In the genomic region with DNA sequence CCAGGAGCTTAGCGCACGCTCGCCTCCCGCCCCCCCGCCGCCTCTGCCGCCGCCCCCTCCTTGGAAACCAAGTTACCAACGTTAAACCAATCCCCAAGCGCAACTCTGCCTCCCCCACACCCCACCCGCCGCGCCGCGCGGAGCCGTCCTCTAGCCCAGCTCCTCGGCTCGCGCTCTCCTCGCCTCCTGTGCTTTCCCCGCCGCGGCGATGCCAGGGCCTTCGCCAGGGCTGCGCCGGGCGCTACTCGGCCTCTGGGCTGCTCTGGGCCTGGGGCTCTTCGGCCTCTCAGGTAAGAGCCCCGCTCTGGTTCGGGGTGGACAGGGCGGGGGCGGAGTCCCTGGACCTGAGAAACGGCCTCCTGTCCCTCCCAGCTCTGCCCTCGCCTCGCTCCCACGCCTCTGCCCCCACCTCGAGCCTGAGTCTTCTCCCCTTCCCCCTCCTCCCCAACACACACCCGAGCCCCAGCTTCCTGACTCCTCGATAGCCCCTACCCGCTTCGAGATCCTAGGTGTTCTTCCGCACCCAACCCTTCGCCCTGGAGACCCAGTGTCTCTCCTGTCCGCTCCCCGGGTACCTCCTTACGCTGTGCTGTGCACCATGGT, we compare ENCODE assay signal across 8 cellular contexts. TPM values are rescaled to one million over a fixed set of nuclear protein-coding genes. Genes with fewer than 3 reads are reported as not detected.
A peak's percentile ranks its signal among the peaks of the same experiment; 100 is the strongest.
DNase-seq lines count a peak whose midpoint lies in the region; ATAC-seq and TF ChIP-seq lines count a peak whose summit lies in the region.

A gene with protein sequence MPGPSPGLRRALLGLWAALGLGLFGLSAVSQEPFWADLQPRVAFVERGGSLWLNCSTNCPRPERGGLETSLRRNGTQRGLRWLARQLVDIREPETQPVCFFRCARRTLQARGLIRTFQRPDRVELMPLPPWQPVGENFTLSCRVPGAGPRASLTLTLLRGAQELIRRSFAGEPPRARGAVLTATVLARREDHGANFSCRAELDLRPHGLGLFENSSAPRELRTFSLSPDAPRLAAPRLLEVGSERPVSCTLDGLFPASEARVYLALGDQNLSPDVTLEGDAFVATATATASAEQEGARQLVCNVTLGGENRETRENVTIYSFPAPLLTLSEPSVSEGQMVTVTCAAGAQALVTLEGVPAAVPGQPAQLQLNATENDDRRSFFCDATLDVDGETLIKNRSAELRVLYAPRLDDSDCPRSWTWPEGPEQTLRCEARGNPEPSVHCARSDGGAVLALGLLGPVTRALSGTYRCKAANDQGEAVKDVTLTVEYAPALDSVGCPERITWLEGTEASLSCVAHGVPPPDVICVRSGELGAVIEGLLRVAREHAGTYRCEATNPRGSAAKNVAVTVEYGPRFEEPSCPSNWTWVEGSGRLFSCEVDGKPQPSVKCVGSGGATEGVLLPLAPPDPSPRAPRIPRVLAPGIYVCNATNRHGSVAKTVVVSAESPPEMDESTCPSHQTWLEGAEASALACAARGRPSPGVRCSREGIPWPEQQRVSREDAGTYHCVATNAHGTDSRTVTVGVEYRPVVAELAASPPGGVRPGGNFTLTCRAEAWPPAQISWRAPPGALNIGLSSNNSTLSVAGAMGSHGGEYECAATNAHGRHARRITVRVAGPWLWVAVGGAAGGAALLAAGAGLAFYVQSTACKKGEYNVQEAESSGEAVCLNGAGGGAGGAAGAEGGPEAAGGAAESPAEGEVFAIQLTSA (plus strand): TSS at position 117 of the 603 bp plus-strand sequence. CDS start 92 bp downstream, at position 209.

- TF ChIP-seq CTCF in SK-N-SH (IDR thresholded peaks at IDR 0.05) (no peak), neural cell (IDR thresholded peaks at IDR 0.05; ENCODE audit: poor library complexity, severe bottlenecking) (no peak)

- no peak for TF ChIP-seq EP300 in SK-N-SH (IDR thresholded peaks at IDR 0.05; ENCODE audit: borderline replicate concordance in 1 of 2, low read depth in 1 of 2, low read length in 1 of 2)
- no peak for TF ChIP-seq EP300 in neural cell (conservative IDR thresholded peaks at IDR 0.05; ENCODE audit: poor library complexity, severe bottlenecking)

- H3F3A ChIP-seq in SK-N-SH (replicated peaks; ENCODE audit: insufficient read depth) (peaks cover 6% of the 10 kb centered on the region), neural cell (ENCODE audit: insufficient read depth, low read length, poor library complexity, severe bottlenecking) (no peaks in the 10 kb centered on the region)

- no peak for ATAC-seq in activated CD8-positive, alpha-beta memory T cell treated with anti-CD3 and anti-CD28 coated beads, Interleukin-2, amount 10 ng/mL, durations not matched to agents 7 days and 5 days
- ATAC-seq in HG03097 (IDR thresholded peaks at IDR 0.05; ENCODE audit: low FRiP score, unreplicated experiment): no peak
- ATAC-seq in GM19395 (IDR thresholded peaks at IDR 0.05; ENCODE audit: unreplicated experiment): no peak

- H3K79me2 ChIP-seq in SK-N-SH (ENCODE audit: insufficient read depth): no peaks in the 10 kb centered on the region
- H3K79me2 ChIP-seq in neural cell (replicated peaks; ENCODE audit: insufficient read depth, low read length): no peaks in the 10 kb centered on the region

- H3K4me3 ChIP-seq in SK-N-SH (ENCODE audit: low read depth in 2 of 2, low read length in 1 of 2): peak within 1 kb of the TSS; percentile 45 to 77
- peak within 1 kb of the TSS; percentile 66 for H3K4me3 ChIP-seq in neural cell (ENCODE audit: low read length)

- H3K27me3 ChIP-seq in SK-N-SH (ENCODE audit: insufficient read depth): no peaks in the 10 kb centered on the region; the same call in 1 of the 2 replicates
- peaks cover 98% of the 10 kb centered on the region for H3K27me3 ChIP-seq in neural cell (ENCODE audit: insufficient read depth, low read depth, low read length)

- H3K9me3 ChIP-seq in SK-N-SH (no peaks in the 10 kb centered on the region), neural cell (ENCODE audit: low read length) (no peaks in the 10 kb centered on the region)

- peaks cover 16% of the 10 kb centered on the region for H3K36me3 Mint-ChIP-seq in activated CD8-positive, alpha-beta memory T cell treated with anti-CD3 and anti-CD28 coated beads, Interleukin-2, amount 10 ng/mL, durations not matched to agents 7 days and 5 days

- CTCF ChIA-PET in activated CD8-positive, alpha-beta memory T cell treated with anti-CD3 and anti-CD28 coated beads, Interleukin-2, amount 10 ng/mL, durations not matched to agents 7 days and 5 days (lab: Charles Lee): interaction anchor here (1.0 to 10.1 kb wide), 9 partner anchors 9 to 127 kb away, joined by 3 to 116 read pairs (median 9); a partner anchor contains a TSS
- CTCF ChIA-PET in SK-N-SH (lab: Yijun Ruan, JAX): interaction anchor here (0.6 to 7.4 kb wide), 13 partner anchors 9 to 132 kb away, joined by 3 to 65 read pairs (median 6); a partner anchor contains a TSS

- POLR2A ChIA-PET in SK-N-SH (lab: Yijun Ruan, JAX): interaction anchor here (1.2 to 1.4 kb wide), 2 partner anchors 12 to 14 kb away, joined by 3 to 4 read pairs; no protein-coding TSS in a partner anchor

- DNase-seq in activated CD8-positive, alpha-beta memory T cell treated with anti-CD3 and anti-CD28 coated beads, Interleukin-2, amount 10 ng/mL, durations not matched to agents 7 days and 5 days: no peak
- DNase-seq in activated CD8-positive, alpha-beta memory T cell treated with anti-CD3 and anti-CD28 coated beads for 24 hours: no peak
- DNase-seq in SK-N-SH (no peak), NCI-H1694 treated with DMSO at 0.1 percent for 48 hours (lab: John Stamatoyannopoulos, UW) (no peak)
- DNase-seq in central memory CD4-positive, alpha-beta T cell: peak; percentile 17

- peaks cover 0 to 39% of the 10 kb centered on the region in 2 experiments; a peak in 1 of 4 replicates for H3K4me1 ChIP-seq in SK-N-SH (ENCODE audit: control insufficient read depth in 1 of 2, insufficient read depth in 2 of 2, low read depth in 1 of 2, low read length in 1 of 2)

- no peaks in the 10 kb centered on the region for H3K36me3 ChIP-seq in SK-N-SH (replicated peaks in 1 of 2; ENCODE audit: control insufficient read depth in 1 of 2, insufficient read depth in 2 of 2, low read length in 1 of 2)
- H3K36me3 ChIP-seq in neural cell (ENCODE audit: insufficient read depth, low read length): no peaks in the 10 kb centered on the region

- H3K9me2 ChIP-seq in SK-N-SH (no peaks in the 10 kb centered on the region), neural cell (ENCODE audit: insufficient read depth, low read length) (no peaks in the 10 kb centered on the region)

- no peaks in the 10 kb centered on the region for H4K20me1 ChIP-seq in SK-N-SH (ENCODE audit: insufficient read depth)
- H4K20me1 ChIP-seq in neural cell (ENCODE audit: insufficient read depth): no peaks in the 10 kb centered on the region

- peak within 1 kb of the TSS; percentile 49 for H3K27ac Mint-ChIP-seq in activated CD8-positive, alpha-beta memory T cell treated with anti-CD3 and anti-CD28 coated beads, Interleukin-2, amount 10 ng/mL, durations not matched to agents 7 days and 5 days

- peak within 1 kb of the TSS; percentile 91 for H2AFZ ChIP-seq in SK-N-SH (ENCODE audit: low read depth)
- peak within 1 kb of the TSS; percentile 8 for H2AFZ ChIP-seq in neural cell (ENCODE audit: low read depth, low read length)

- H3K27ac ChIP-seq in SK-N-SH (ENCODE audit: low read depth in 2 of 2, low read length in 1 of 2) (no peak within 1 kb of the TSS), neural cell (ENCODE audit: low read length) (no peak within 1 kb of the TSS)

- H3K9me3 Mint-ChIP-seq in activated CD8-positive, alpha-beta memory T cell treated with anti-CD3 and anti-CD28 coated beads, Interleukin-2, amount 10 ng/mL, durations not matched to agents 7 days and 5 days (ENCODE audit: low read depth): no peaks in the 10 kb centered on the region

- H3K4me3 Mint-ChIP-seq in activated CD8-positive, alpha-beta memory T cell treated with anti-CD3 and anti-CD28 coated beads, Interleukin-2, amount 10 ng/mL, durations not matched to agents 7 days and 5 days: peak within 1 kb of the TSS; percentile 68

- H3K4me2 ChIP-seq in SK-N-SH (peak within 1 kb of the TSS; percentile 98), neural cell (ENCODE audit: low read length) (peak within 1 kb of the TSS; percentile 52)

- no peak for TF ChIP-seq RAD21 in SK-N-SH (IDR thresholded peaks at IDR 0.05; ENCODE audit: low read length)
- no peak for TF ChIP-seq RAD21 in neural cell (conservative IDR thresholded peaks at IDR 0.05)

- peaks cover 70% of the 10 kb centered on the region for H3K27me3 Mint-ChIP-seq in activated CD8-positive, alpha-beta memory T cell treated with anti-CD3 and anti-CD28 coated beads, Interleukin-2, amount 10 ng/mL, durations not matched to agents 7 days and 5 days

- WGBS in SK-N-SH (ENCODE audit: low lambda C conversion rate): 11% methylated on average over 16 of the region's 49 CpGs

- H3K4me1 Mint-ChIP-seq in activated CD8-positive, alpha-beta memory T cell treated with anti-CD3 and anti-CD28 coated beads, Interleukin-2, amount 10 ng/mL, durations not matched to agents 7 days and 5 days: peaks cover 75% of the 10 kb centered on the region

- H3K9ac ChIP-seq in SK-N-SH: no peak within 1 kb of the TSS
- H3K9ac ChIP-seq in neural cell (ENCODE audit: low read length): peak within 1 kb of the TSS; percentile 36

TF ChIP-seq in SK-N-SH, 30 proteins besides CTCF, POLR2A, EP300 and RAD21 (continues in another document):
- TF ChIP-seq TCF12 (IDR thresholded peaks at IDR 0.05): no peak
- TF ChIP-seq, protein P1, sequence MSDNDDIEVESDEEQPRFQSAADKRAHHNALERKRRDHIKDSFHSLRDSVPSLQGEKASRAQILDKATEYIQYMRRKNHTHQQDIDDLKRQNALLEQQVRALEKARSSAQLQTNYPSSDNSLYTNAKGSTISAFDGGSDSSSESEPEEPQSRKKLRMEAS (IDR thresholded peaks at IDR 0.05; ENCODE audit: low read depth): no peak

TF ChIP-seq in neural cell, 6 proteins besides CTCF, POLR2A, EP300 and RAD21:
- peak; percentile 28 for TF ChIP-seq EZH2 (IDR thresholded peaks at IDR 0.05; ENCODE audit: borderline replicate concordance, insufficient read depth, low read length, poor library complexity, severe bottlenecking)
- no peak for TF ChIP-seq SMC3 (conservative IDR thresholded peaks at IDR 0.05; ENCODE audit: poor library complexity)

RNA-seq across cellular contexts. Expression of the gene that starts here (rescaled TPM):
- under 1 TPM; 0.41 to 0.84 TPM for total RNA-seq in activated CD8-positive, alpha-beta memory T cell treated with anti-CD3 and anti-CD28 coated beads, Interleukin-2, amount 10 ng/mL, durations not matched to agents 7 days and 5 days
- polyA plus RNA-seq in SK-N-SH (2012; rRNA removed) (4.9 and 5.2 TPM in 2 replicates), neural cell (2.3 and 4.1 TPM in 2 replicates)
- 0.95 and 2.6 TPM in 2 replicates for polyA plus RNA-seq in SK-N-SH (2012; cell fraction: cytosol; rRNA removed)
- polyA plus RNA-seq in SK-N-SH (2012; cell fraction: nucleus; rRNA removed): 24.1 and 29.7 TPM in 2 replicates
- 2.9 and 3.7 TPM in 2 replicates for polyA minus RNA-seq in neural cell
